In genomic region chr7:151174246-151175046, GRCh38 we compare ENCODE assay signal across 13 cellular contexts. TPM values are rescaled to one million over a fixed set of nuclear protein-coding genes. Genes with fewer than 3 reads are reported as not detected.
DNase-seq lines count a peak whose midpoint lies in the region; ATAC-seq lines count a peak whose summit lies in the region.
"Had no signal": no experiment of that assay in that cellular context is flagged by ENCODE, and none has a peak within 500 bp of the region (broad histone marks: within the 10 kb centered on the region; RNA-seq: fewer than 3 reads in every experiment).

No MANE protein-coding gene starts in this region.

- peaks cover 37% of the 10 kb centered on the region for H3K27me3 Mint-ChIP-seq in activated CD4-positive, alpha-beta T cell treated with anti-CD3 and anti-CD28 coated beads for 36 hours
- H3K27me3 Mint-ChIP-seq in immature natural killer cell (ENCODE audit: low read depth in 3 of 3): peaks cover 11 to 20% (median 20%) of the 10 kb centered on the region in 3 donors

- POLR2A ChIA-PET in activated CD4-positive, alpha-beta T cell treated with anti-CD3 and anti-CD28 coated beads for 36 hours (lab: Charles Lee): no interaction called here

- peak; percentile 38 for ATAC-seq in activated CD4-positive, alpha-beta T cell treated with anti-CD3 and anti-CD28 coated beads for 36 hours

- CTCF ChIA-PET in activated CD4-positive, alpha-beta T cell treated with anti-CD3 and anti-CD28 coated beads for 36 hours (lab: Charles Lee): interaction anchor here (0.6 to 2.1 kb wide), 4 partner anchors 9 to 54 kb away, joined by 3 to 6 read pairs (median 4); no protein-coding TSS in a partner anchor

- intact Hi-C loops in activated CD4-positive, alpha-beta T cell treated with anti-CD3 and anti-CD28 coated beads for 36 hours (cut with DNase I, micrococcal nuclease): loop anchor here (5.0 kb wide), 2 partner anchors 128 to 178 kb away; no protein-coding TSS in a partner anchor

- H3K9me3 Mint-ChIP-seq in activated CD4-positive, alpha-beta T cell treated with anti-CD3 and anti-CD28 coated beads for 36 hours (ENCODE audit: low read depth): no peaks in the 10 kb centered on the region
- no peaks in the 10 kb centered on the region for H3K9me3 Mint-ChIP-seq in immature natural killer cell

- peaks cover 3% of the 10 kb centered on the region for H3K4me1 Mint-ChIP-seq in activated CD4-positive, alpha-beta T cell treated with anti-CD3 and anti-CD28 coated beads for 36 hours
- H3K4me1 Mint-ChIP-seq in immature natural killer cell: peaks cover 6 to 9% of the 10 kb centered on the region in 2 donors
- H3K4me1 Mint-ChIP-seq: nephron had no signal

- H3K27ac Mint-ChIP-seq in activated CD4-positive, alpha-beta T cell treated with anti-CD3 and anti-CD28 coated beads for 36 hours: no peak overlapping the region
- H3K27ac Mint-ChIP-seq in immature natural killer cell: no peak overlapping the region
- H3K27ac Mint-ChIP-seq: brain, nephron had no signal

- no peaks in the 10 kb centered on the region for H3K36me3 Mint-ChIP-seq in activated CD4-positive, alpha-beta T cell treated with anti-CD3 and anti-CD28 coated beads for 36 hours (ENCODE audit: low read depth)
- peaks cover 0 to 4% (median 0%) of the 10 kb centered on the region in 3 donors for H3K36me3 Mint-ChIP-seq in immature natural killer cell
- H3K36me3 Mint-ChIP-seq: brain had no signal

- no peak overlapping the region for H3K4me3 Mint-ChIP-seq in activated CD4-positive, alpha-beta T cell treated with anti-CD3 and anti-CD28 coated beads for 36 hours
- H3K4me3 Mint-ChIP-seq in immature natural killer cell: no peak overlapping the region
- H3K4me3 Mint-ChIP-seq: brain, nephron had no signal

- DNase-seq in activated CD4-positive, alpha-beta T cell treated with anti-CD3 and anti-CD28 coated beads for 36 hours: peak; percentile 57
- DNase-seq in activated CD4-positive, alpha-beta T cell treated with anti-CD3 and anti-CD28 coated beads for 1 hour: no peak
- peak; percentile 31 for DNase-seq in activated naive CD4-positive, alpha-beta T cell treated with anti-CD3 and anti-CD28 coated beads, Interleukin-2, amount 50 U/mL, for 16 hours
- DNase-seq in immature natural killer cell (peak; percentile 8 to 51 (median 10)), HPDE6-E6E7 (ENCODE audit: extremely low spot score) (no peak), AG08396 (ENCODE audit: low spot score) (no peak)
- peak; percentile 6 for DNase-seq in stimulated activated CD8-positive, alpha-beta memory T cell treated with anti-CD3 and anti-CD28 coated beads, Interleukin-12 subunit alpha, Interleukin-12 subunit beta, amount 100 ng/mL, for 4 hours (ENCODE audit: low read depth)
- DNase-seq in effector CD8-positive, alpha-beta T cell (lab: John Stamatoyannopoulos, UW): no peak
- DNase-seq: GF-D8, glutamatergic neuron had no signal

RNA-seq across cellular contexts. Expression of gene GBX1, which starts 7.0 kb away (rescaled TPM):
- under 1 TPM in 1 of 2 experiments, not detected in 1; 0.16 TPM for total RNA-seq in activated CD4-positive, alpha-beta T cell treated with anti-CD3 and anti-CD28 coated beads for 36 hours
- polyA plus RNA-seq in immature natural killer cell: not detected
- polyA plus RNA-seq: AG04450 had no signal

RNA-seq across cellular contexts. Expression of gene ASB10, which starts 12.6 kb away (rescaled TPM):
- total RNA-seq in activated CD4-positive, alpha-beta T cell treated with anti-CD3 and anti-CD28 coated beads for 36 hours: not detected
- not detected for polyA plus RNA-seq in immature natural killer cell
- polyA plus RNA-seq: AG04450 had no signal

RNA-seq across cellular contexts. Expression of gene H2BK1, which starts 35.8 kb away (rescaled TPM):
- not detected for total RNA-seq in activated CD4-positive, alpha-beta T cell treated with anti-CD3 and anti-CD28 coated beads for 36 hours
- polyA plus RNA-seq in immature natural killer cell: not detected
- polyA plus RNA-seq: AG04450 had no signal

RNA-seq across cellular contexts. Expression of gene ABCF2, which starts 52.6 kb away (rescaled TPM):
- 10 to 100 TPM; 48.4 to 49.0 TPM for total RNA-seq in activated CD4-positive, alpha-beta T cell treated with anti-CD3 and anti-CD28 coated beads for 36 hours
- polyA plus RNA-seq in immature natural killer cell: 10 to 100 TPM; 24.2 to 35.4 (median 31.7) TPM

RNA-seq across cellular contexts. Expression of gene CHPF2, which starts 57.8 kb away (rescaled TPM):
- 10 to 100 TPM; 20.7 to 27.3 TPM for total RNA-seq in activated CD4-positive, alpha-beta T cell treated with anti-CD3 and anti-CD28 coated beads for 36 hours
- 10 to 100 TPM; 23.0 to 39.2 (median 35.4) TPM for polyA plus RNA-seq in immature natural killer cell

Comparison
In these comparisons a context has a peak if more than half of its experiments do, and no peak if none do; other contexts are left out.
1. DNase-seq: peak in activated CD4-positive, alpha-beta T cell treated with anti-CD3 and anti-CD28 coated beads for 36 hours (single experiment), activated naive CD4-positive, alpha-beta T cell treated with anti-CD3 and anti-CD28 coated beads, Interleukin-2, amount 50 U/mL, for 16 hours (single experiment), immature natural killer cell (3 of 3) and stimulated activated CD8-positive, alpha-beta memory T cell treated with anti-CD3 and anti-CD28 coated beads, Interleukin-12 subunit alpha, Interleukin-12 subunit beta, amount 100 ng/mL, for 4 hours (single experiment); none in activated CD4-positive, alpha-beta T cell treated with anti-CD3 and anti-CD28 coated beads for 1 hour (single experiment), HPDE6-E6E7 (single experiment), effector CD8-positive, alpha-beta T cell (single experiment) and AG08396 (single experiment).